ENCODE assay signal across 24 cellular contexts in the genomic region with DNA sequence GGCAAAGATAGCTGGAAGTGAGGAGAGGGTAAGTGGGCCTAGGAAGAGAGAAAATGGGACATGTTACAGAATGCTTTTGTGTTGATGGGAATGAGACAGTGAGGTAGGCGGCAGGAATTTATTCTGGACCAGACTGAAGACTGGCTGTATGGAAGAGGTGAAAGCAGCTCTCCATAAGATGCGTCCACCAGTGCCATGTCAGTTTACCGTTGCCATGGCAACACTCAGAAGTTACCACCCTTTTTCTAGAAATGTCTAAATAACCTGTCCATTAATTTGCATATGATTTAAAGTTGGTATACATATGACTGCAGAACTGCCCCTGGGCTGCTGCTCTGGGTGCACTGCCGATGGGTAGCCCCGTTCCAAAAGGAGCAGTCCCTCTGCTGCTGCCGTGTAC. TPM values are rescaled to one million over a fixed set of nuclear protein-coding genes. Genes with fewer than 3 reads are reported as not detected.
DNase-seq lines count a peak whose midpoint lies in the region; ATAC-seq, FAIRE-seq and TF ChIP-seq lines count a peak whose summit lies in the region.
"Had no signal": no experiment of that assay in that cellular context is flagged by ENCODE, and none has a peak within 500 bp of the region (broad histone marks: within the 10 kb centered on the region; RNA-seq: fewer than 3 reads in every experiment).

No MANE protein-coding gene starts in this region.

- TF ChIP-seq CTCF in SK-N-SH (IDR thresholded peaks at IDR 0.05) (no peak), K562 (IDR thresholded peaks at IDR 0.05 in 2 of 3, conservative IDR thresholded peaks at IDR 0.05 in 1 of 3; ENCODE audit: insufficient read depth in 2 of 3, low read depth in 1 of 3, low read length in 3 of 3) (no peak), HepG2 (CRISPR knock-in tag; IDR thresholded peaks at IDR 0.05) (no peak)

- intact Hi-C loops in K562 (cut with micrococcal nuclease): no loop called here
- intact Hi-C loops in HepG2 (cut with micrococcal nuclease; ENCODE audit: unreplicated experiment): no loop called here

- DNase-seq in SK-N-SH (no peak), K562 (ENCODE audit: extremely low read depth in 1 of 4, low spot score in 3 of 4) (no peak), HepG2 (ENCODE audit: low spot score) (no peak), SJCRH30 (no peak)
- no peak for DNase-seq in effector CD8-positive, alpha-beta T cell (lab: John Stamatoyannopoulos, UW)
- DNase-seq: ACHN; BE2C; C1 segment of cervical spinal cord; CD4-positive, alpha-beta memory T cell; CD4-positive, CD25-positive, alpha-beta regulatory T cell; CD8-positive, alpha-beta memory T cell; COR-L47; DMS 273 treated with DMSO at 0.1 percent for 48 hours; DMS153; DMS53; DMS79; DND-41; EL; GDM1 had no signal

- H3K4me2 ChIP-seq in SK-N-SH (no peak overlapping the region), K562 (ENCODE audit: insufficient read depth, low read length) (no peak overlapping the region), HepG2 (ENCODE audit: low read depth, low read length) (no peak overlapping the region)
- H3K4me2 ChIP-seq: BLaER1 had no signal

- TF ChIP-seq RAD21 in SK-N-SH (IDR thresholded peaks at IDR 0.05; ENCODE audit: low read length) (no peak), K562 (CRISPR knock-in tag; conservative IDR thresholded peaks at IDR 0.05 in 1 of 2, IDR thresholded peaks at IDR 0.05 in 1 of 2) (no peak), HepG2 (CRISPR knock-in tag; IDR thresholded peaks at IDR 0.05) (no peak)

- CTCF ChIA-PET in SK-N-SH (lab: Yijun Ruan, JAX): no interaction called here
- CTCF ChIA-PET in K562 (lab: Yijun Ruan, JAX; ENCODE audit: low intra/inter-chr PET ratio): no interaction called here
- CTCF ChIA-PET in HepG2 (lab: Yijun Ruan, JAX; ENCODE audit: low intra/inter-chr PET ratio, low total read pairs): no interaction called here

- H3K9me1 ChIP-seq in K562 (ENCODE audit: control insufficient read depth, insufficient read depth, low read length): no peaks in the 10 kb centered on the region

- H3K27me3 ChIP-seq in SK-N-SH (ENCODE audit: insufficient read depth) (no peaks in the 10 kb centered on the region), K562 (ENCODE audit: control insufficient read depth in 2 of 2, insufficient read depth in 2 of 2, low read length in 2 of 2) (no peaks in the 10 kb centered on the region), HepG2 (ENCODE audit: control insufficient read depth in 1 of 2, insufficient read depth in 2 of 2, low read length in 2 of 2) (no peaks in the 10 kb centered on the region), SJCRH30 (no peaks in the 10 kb centered on the region)
- H3K27me3 ChIP-seq: BE2C, BLaER1 had no signal

- H3K9me2 ChIP-seq in SK-N-SH: no peaks in the 10 kb centered on the region

- no TSS peak for BruUV-seq in K562 (replicated peaks; lab: Mats Ljungman, UMichigan)
- no TSS peak for BruUV-seq in HepG2 (replicated peaks; lab: Mats Ljungman, UMichigan)

- H3K4me1 ChIP-seq in SK-N-SH (ENCODE audit: control insufficient read depth in 1 of 2, insufficient read depth in 2 of 2, low read depth in 1 of 2, low read length in 1 of 2) (no peaks in the 10 kb centered on the region), K562 (replicated peaks in 1 of 2; ENCODE audit: control insufficient read depth in 2 of 2, insufficient read depth in 2 of 2, low read length in 2 of 2) (no peaks in the 10 kb centered on the region), HepG2 (ENCODE audit: insufficient read depth, low read length) (no peaks in the 10 kb centered on the region), SJCRH30 (no peaks in the 10 kb centered on the region)
- H3K4me1 ChIP-seq: BE2C, BLaER1 had no signal

- TF ChIP-seq EP300 in SK-N-SH (IDR thresholded peaks at IDR 0.05; ENCODE audit: borderline replicate concordance in 1 of 2, low read depth in 1 of 2, low read length in 1 of 2) (no peak), K562 (IDR thresholded peaks at IDR 0.05; ENCODE audit: low read length) (no peak), HepG2 (IDR thresholded peaks at IDR 0.05; ENCODE audit: low read depth in 2 of 2, low read length in 2 of 2) (no peak), HepG2 (CRISPR knock-in tag; IDR thresholded peaks at IDR 0.05; ENCODE audit: borderline replicate concordance) (no peak)

- H3K36me3 ChIP-seq in SK-N-SH (replicated peaks in 1 of 2; ENCODE audit: control insufficient read depth in 1 of 2, insufficient read depth in 2 of 2, low read length in 1 of 2) (peaks cover 0 to 8% of the 10 kb centered on the region in 2 experiments), K562 (ENCODE audit: control insufficient read depth, insufficient read depth, low read length) (no peaks in the 10 kb centered on the region), HepG2 (replicated peaks in 1 of 2; ENCODE audit: control insufficient read depth in 1 of 2, insufficient read depth in 2 of 2, low read length in 2 of 2) (no peaks in the 10 kb centered on the region), SJCRH30 (peaks cover 2% of the 10 kb centered on the region; the same call in 1 of the 2 replicates)
- H3K36me3 ChIP-seq: BE2C had no signal

- no peak overlapping the region for H3K9ac ChIP-seq in SK-N-SH
- H3K9ac ChIP-seq in K562 (ENCODE audit: insufficient read depth in 1 of 2, low read depth in 2 of 2, low read length in 2 of 2): no peak overlapping the region
- H3K9ac ChIP-seq in HepG2 (ENCODE audit: insufficient read depth, low read depth, low read length): no peak overlapping the region
- H3K9ac ChIP-seq: BLaER1 had no signal

- ATAC-seq in SK-N-SH treated with all-trans-retinoic acid at 6 μM for 48 hours (peak; percentile 19; the same call in 1 of the 3 replicates), K562 (no peak; the same call in 1 of the 3 replicates), HepG2 (peak; percentile 45)
- ATAC-seq: GM12878 had no signal

- WGBS in SK-N-SH (ENCODE audit: low lambda C conversion rate): 58% methylated on average over 4 of the region's 6 CpGs
- 20% methylated on average over 6 of the region's 6 CpGs for WGBS in K562 (ENCODE audit: insufficient coverage, low coverage, missing lambda C conversion rate)
- WGBS in HepG2 (ENCODE audit: low lambda C conversion rate): 54% methylated on average over 6 of the region's 6 CpGs

- FAIRE-seq in K562 (lab: Jason Lieb, UNC): no peak
- no peak for FAIRE-seq in HepG2 (lab: Jason Lieb, UNC)
- FAIRE-seq: GM12878, GM18507 had no signal

- H4K20me1 ChIP-seq in SK-N-SH (ENCODE audit: insufficient read depth) (no peaks in the 10 kb centered on the region), K562 (replicated peaks; ENCODE audit: control insufficient read depth, insufficient read depth, low read length) (no peaks in the 10 kb centered on the region), HepG2 (ENCODE audit: insufficient read depth, low read length) (no peaks in the 10 kb centered on the region)
- H4K20me1 ChIP-seq: BLaER1 had no signal

- TF ChIP-seq POLR2A in K562 (conservative IDR thresholded peaks at IDR 0.05) (no peak), HepG2 (IDR thresholded peaks at IDR 0.05; ENCODE audit: insufficient read depth in 1 of 2, low read depth in 2 of 2, low read length in 2 of 2) (no peak)

- POLR2A ChIA-PET in SK-N-SH (lab: Yijun Ruan, JAX): no interaction called here
- POLR2A ChIA-PET in K562 (lab: Yijun Ruan, JAX): interaction anchor here (0.6 kb wide), 1 partner anchor 761 kb away, joined by 3 read pairs; no protein-coding TSS in a partner anchor
- POLR2A ChIA-PET in HepG2 (lab: Yijun Ruan, JAX): no interaction called here

- H2AFZ ChIP-seq in SK-N-SH (ENCODE audit: low read depth) (no peak overlapping the region), K562 (ENCODE audit: low read depth, low read length) (no peak overlapping the region), HepG2 (ENCODE audit: low read length) (no peak overlapping the region)

- in situ Hi-C loops in K562 (cut with MboI): loop anchor here (10.0 to 25.0 kb wide), 3 partner anchors 104 to 834 kb away; no protein-coding TSS in a partner anchor
- in situ Hi-C loops in HepG2 (cut with HindIII; ENCODE audit: extremely low pct_ligation_motif_present, low pct_unique_long_range_greater_than_20kb): loop anchor here (25.0 kb wide), 2 partner anchors 686 to 836 kb away; no protein-coding TSS in a partner anchor

- H3K79me2 ChIP-seq in SK-N-SH (ENCODE audit: insufficient read depth) (no peaks in the 10 kb centered on the region), K562 (ENCODE audit: control insufficient read depth, insufficient read depth, low read length) (no peaks in the 10 kb centered on the region), HepG2 (ENCODE audit: insufficient read depth, low read length) (no peaks in the 10 kb centered on the region)

- H3K9me3 ChIP-seq in SK-N-SH: no peaks in the 10 kb centered on the region
- H3K9me3 ChIP-seq in K562 (replicated peaks; ENCODE audit: control insufficient read depth, insufficient read depth, low read depth, low read length): no peaks in the 10 kb centered on the region
- H3K9me3 ChIP-seq in HepG2 (ENCODE audit: low read length): no peaks in the 10 kb centered on the region
- no peaks in the 10 kb centered on the region for H3K9me3 ChIP-seq in SJCRH30 (replicated peaks)
- H3K9me3 ChIP-seq: BE2C, BLaER1 had no signal

- H3K4me3 ChIP-seq in SK-N-SH (ENCODE audit: low read depth in 2 of 2, low read length in 1 of 2) (no peak overlapping the region), K562 (no peak overlapping the region), HepG2 (replicated peaks in 1 of 3; ENCODE audit: insufficient read depth in 1 of 3, low read depth in 2 of 3, low read length in 3 of 3) (no peak overlapping the region), SJCRH30 (no peak overlapping the region)
- H3K4me3 ChIP-seq: BLaER1, GM12878 had no signal

- H3F3A ChIP-seq in SK-N-SH (replicated peaks; ENCODE audit: insufficient read depth): no peaks in the 10 kb centered on the region

- H3K27ac ChIP-seq in SK-N-SH (ENCODE audit: low read depth in 2 of 2, low read length in 1 of 2) (no peak overlapping the region), K562 (ENCODE audit: extremely low read depth, low read depth, low read length) (no peak overlapping the region), HepG2 (ENCODE audit: extremely low read length, insufficient read depth, low read length) (no peak overlapping the region), SJCRH30 (no peak overlapping the region)
- H3K27ac ChIP-seq: 22Rv1, BLaER1 had no signal

RNA-seq across cellular contexts. Expression of a gene that starts 46.7 kb away (rescaled TPM):
- polyA plus RNA-seq in SK-N-SH (2012; rRNA removed) (10.2 and 13.6 TPM in 2 replicates), K562 (2011; rRNA removed) (29.5 and 41.0 TPM in 2 replicates), K562 (2014; fragmentation: Illumina TruSeq; extraction: Trizol) (19.6 and 21.4 TPM in 2 replicates), K562 (2014; fragmentation: Nextera tagmentation; extraction: Ambion mirVana) (10 to 100 TPM; 38.6 to 46.3 TPM), K562 (2014; rRNA removed) (21.8 and 22.7 TPM in 2 replicates), HepG2 (2011; rRNA removed) (19.0 and 22.3 TPM in 2 replicates)
- polyA plus RNA-seq in SK-N-SH (2012; cell fraction: cytosol; rRNA removed): 15.8 and 26.8 TPM in 2 replicates
- 4.3 and 9.7 TPM in 2 replicates for polyA plus RNA-seq in SK-N-SH (2012; cell fraction: nucleus; rRNA removed)
- total RNA-seq in K562 (2011; cell fraction: chromatin; rRNA removed; ENCODE audit: low replicate concordance): 28.2 and 92.9 TPM in 2 replicates
- total RNA-seq in K562 (2011; cell fraction: nucleolus; rRNA removed): 12.0 and 14.6 TPM in 2 replicates
- 50.4 and 96.9 TPM in 2 replicates for total RNA-seq in K562 (2011; cell fraction: nucleoplasm; rRNA removed)
- total RNA-seq in K562 (2014; rRNA removed) (10.5 and 11.2 TPM in 2 replicates), K562 (2014; rRNA removed; fragmentation: Illumina TruSeq; extraction: Trizol) (35.9 and 42.1 TPM in 2 replicates), K562 (2015; rRNA removed; fragmentation: Illumina TruSeq; extraction: Trizol) (23.5 and 30.0 TPM in 2 replicates), K562 (2021) (32.5 and 37.4 TPM in 2 replicates), HepG2 (2016; rRNA removed; fragmentation: Illumina TruSeq; extraction: Trizol) (69.1 and 114 TPM in 2 replicates)
- 4.5 and 9.8 TPM in 2 replicates for polyA plus RNA-seq in K562 (2011; cell fraction: cytosol; rRNA removed)
- polyA plus RNA-seq in K562 (2011; cell fraction: nucleus; rRNA removed): 14.9 and 40.7 TPM in 2 replicates
- 23.9 and 29.4 TPM in 2 replicates for polyA plus RNA-seq in K562 (2012)
- 27.8 and 27.9 TPM in 2 replicates for polyA minus RNA-seq in K562 (2011; rRNA and poly(A)+ RNA removed)
- 6.9 and 13.0 TPM in 2 replicates for polyA minus RNA-seq in K562 (2011; cell fraction: cytosol; rRNA and poly(A)+ RNA removed)
- polyA minus RNA-seq in K562 (2011; cell fraction: nucleus; rRNA and poly(A)+ RNA removed): 19.4 and 34.5 TPM in 2 replicates
- 5.3 and 8.7 TPM in 2 replicates for total RNA-seq in HepG2 (2016; cell fraction: cytosol; rRNA removed; fragmentation: Illumina TruSeq; extraction: Trizol; ENCODE audit: low read depth)
- 69.8 and 121 TPM in 2 replicates for total RNA-seq in HepG2 (2016; cell fraction: insoluble cytoplasmic fraction; rRNA removed; fragmentation: Illumina TruSeq; extraction: Trizol)
- 20.5 and 23.7 TPM in 2 replicates for total RNA-seq in HepG2 (2016; cell fraction: membrane; rRNA removed; fragmentation: Illumina TruSeq; extraction: Trizol)
- total RNA-seq in HepG2 (2016; cell fraction: nucleus; rRNA removed; fragmentation: Illumina TruSeq; extraction: Trizol): 32.7 and 36.9 TPM in 2 replicates
- 6.2 and 13.3 TPM in 2 replicates for polyA plus RNA-seq in HepG2 (2011; cell fraction: cytosol; rRNA removed)
- 9.9 and 16.7 TPM in 2 replicates for polyA plus RNA-seq in HepG2 (2011; cell fraction: nucleus; rRNA removed)
- polyA plus RNA-seq in HepG2 (2012): 39.1 and 52.9 TPM in 2 replicates
- 6.8 and 7.7 TPM in 2 replicates for polyA plus RNA-seq in HepG2 (2016; cell fraction: cytosol; fragmentation: Illumina TruSeq; extraction: Trizol; ENCODE audit: low read depth)
- polyA plus RNA-seq in HepG2 (2016; cell fraction: insoluble cytoplasmic fraction; fragmentation: Illumina TruSeq; extraction: Trizol; ENCODE audit: low read depth): 119 and 125 TPM in 2 replicates
- polyA plus RNA-seq in HepG2 (2016; cell fraction: membrane; fragmentation: Illumina TruSeq; extraction: Trizol; ENCODE audit: low read depth): 10.7 and 12.3 TPM in 2 replicates
- polyA plus RNA-seq in HepG2 (2016; cell fraction: nucleus; fragmentation: Illumina TruSeq; extraction: Trizol; ENCODE audit: insufficient read depth, low read depth): 38.9 and 44.7 TPM in 2 replicates
- 3.9 and 4.0 TPM in 2 replicates for polyA minus RNA-seq in HepG2 (2011; rRNA and poly(A)+ RNA removed; ENCODE audit: low replicate concordance)
- polyA minus RNA-seq in HepG2 (2011; cell fraction: cytosol; rRNA and poly(A)+ RNA removed): 16.6 and 25.1 TPM in 2 replicates
- polyA minus RNA-seq in HepG2 (2011; cell fraction: nucleus; rRNA and poly(A)+ RNA removed): 42.5 and 45.6 TPM in 2 replicates
- 66.4 and 69.8 TPM in 2 replicates for total RNA-seq in SJCRH30 (2014; rRNA removed; shearing (Covaris generic))
